8 cellular contexts compared by ENCODE assay signal in genomic region chr4:8440491-8441311, GRCh38. TPM values are rescaled to one million over a fixed set of nuclear protein-coding genes. Genes with fewer than 3 reads are reported as not detected.
DNase-seq lines count a peak whose midpoint lies in the region; ATAC-seq and TF ChIP-seq lines count a peak whose summit lies in the region.

TSS of gene ACOX3 (minus strand) at chr4:8440723. CDS start at chr4:8416521, 24,202 bp downstream.
TSS of gene TRMT44 (plus strand) at chr4:8440777. CDS start at chr4:8440823, 46 bp downstream.

- 0% methylated on average over 27 to 60 of the region's 60 CpGs for WGBS in spleen, 5 donors

- ATAC-seq in GM18907 (IDR thresholded peaks at IDR 0.05; ENCODE audit: unreplicated experiment): peak; percentile 85
- ATAC-seq in HG03175 (IDR thresholded peaks at IDR 0.05; ENCODE audit: unreplicated experiment): peak; percentile 91

- peaks cover 0 to 8% (median 0%) of the 10 kb centered on the region in 6 donors for H3K36me3 ChIP-seq in spleen

- peaks cover 0 to 8% (median 0%) of the 10 kb centered on the region in 8 donors for H3K9me3 ChIP-seq in spleen

- peak within 1 kb of the TSS; percentile 89 to 98 (median 93) for H3K27ac ChIP-seq in spleen

- no peaks in the 10 kb centered on the region for H3K27me3 ChIP-seq in spleen (replicated peaks in 1 of 7)

- peak; percentile 5 to 88 (median 23) for TF ChIP-seq POLR2A in spleen (IDR thresholded peaks at IDR 0.05)

- intact Hi-C loops in spleen (cut with DNase I; ENCODE audit: low total_unique reads): no loop called here

- peak within 1 kb of the TSS; percentile 90 for H3K4me3 ChIP-seq in AG09309 (ENCODE audit: control insufficient read depth, low read depth, low read length)
- peak within 1 kb of the TSS; percentile 97 to 100 (median 100) for H3K4me3 ChIP-seq in spleen

- H3K4me1 ChIP-seq in spleen: peaks cover 33 to 87% (median 63%) of the 10 kb centered on the region in 6 donors

- TF ChIP-seq CTCF in AG09309 (IDR thresholded peaks at IDR 0.05; ENCODE audit: control insufficient read depth, insufficient read depth, low read depth, low read length, missing control alignments) (no peak), spleen (IDR thresholded peaks at IDR 0.05 in 8 of 11, conservative IDR thresholded peaks at IDR 0.05 in 3 of 11) (peak in 3 of 11 experiments; percentile 35 to 44 (median 40))

- DNase-seq in AG09309 (ENCODE audit: low read depth): peak; percentile 54
- peak; percentile 44 for DNase-seq in NCI-H345 treated with DMSO at 0.1 percent for 48 hours (lab: John Stamatoyannopoulos, UW; ENCODE audit: unreplicated experiment)
- DNase-seq in activated CD4-positive, CD25-positive, alpha-beta regulatory T cell treated with anti-CD3 and anti-CD28 coated beads, Interleukin-2, amount 50 U/mL, for 16 hours (ENCODE audit: low read depth, low spot score): peak; percentile 93
- peak; percentile 95 for DNase-seq in central memory CD4-positive, alpha-beta T cell
- peak; percentile 94 for DNase-seq in inferior parietal cortex (ENCODE audit: extremely low spot score)
- DNase-seq in spleen: peak; percentile 97

RNA-seq across cellular contexts. Expression of gene ACOX3, which starts in this region (rescaled TPM):
- total RNA-seq in spleen: 10 to 100 TPM; 16.1 to 26.5 (median 21.7) TPM
- 10 to 100 TPM; 11.3 to 16.1 (median 15.0) TPM for polyA plus RNA-seq in spleen

RNA-seq across cellular contexts. Expression of gene TRMT44, which starts in this region (rescaled TPM):
- 10 to 100 TPM; 18.9 to 28.3 (median 25.2) TPM for total RNA-seq in spleen
- polyA plus RNA-seq in spleen: 1 to 10 TPM; 5.7 to 8.0 (median 5.9) TPM

Comparison
In these comparisons a context has a peak if more than half of its experiments do, and no peak if none do; other contexts are left out.
1. Peak in every context shown above with its lines: DNase-seq, ATAC-seq, H3K4me3 ChIP-seq and H3K27ac ChIP-seq.
2. DNase-seq: peak in every context shown above with its lines; median percentile 97 in spleen; 95 in central memory CD4-positive, alpha-beta T cell; 94 in inferior parietal cortex; 93 in activated CD4-positive, CD25-positive, alpha-beta regulatory T cell treated with anti-CD3 and anti-CD28 coated beads, Interleukin-2, amount 50 U/mL, for 16 hours; 54 in AG09309; 44 in NCI-H345 treated with DMSO at 0.1 percent for 48 hours.